ENCODE assay signal across 1 cellular context in genomic region chr11:559712-560304, GRCh38.
TF ChIP-seq lines count a peak whose summit lies in the region.

No MANE protein-coding gene starts in this region.

TF ChIP-seq in IMR-90, 13 proteins besides CTCF, POLR2A, EP300 and RAD21:
- TF ChIP-seq, protein P1, sequence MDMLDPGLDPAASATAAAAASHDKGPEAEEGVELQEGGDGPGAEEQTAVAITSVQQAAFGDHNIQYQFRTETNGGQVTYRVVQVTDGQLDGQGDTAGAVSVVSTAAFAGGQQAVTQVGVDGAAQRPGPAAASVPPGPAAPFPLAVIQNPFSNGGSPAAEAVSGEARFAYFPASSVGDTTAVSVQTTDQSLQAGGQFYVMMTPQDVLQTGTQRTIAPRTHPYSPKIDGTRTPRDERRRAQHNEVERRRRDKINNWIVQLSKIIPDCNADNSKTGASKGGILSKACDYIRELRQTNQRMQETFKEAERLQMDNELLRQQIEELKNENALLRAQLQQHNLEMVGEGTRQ (IDR thresholded peaks at IDR 0.05; ENCODE audit: low read depth, low read length) = no peak
- TF ChIP-seq RFX5 (IDR thresholded peaks at IDR 0.05; ENCODE audit: low read depth, low read length) (no peak), FOS (IDR thresholded peaks at IDR 0.05; ENCODE audit: low read depth, low read length) (no peak), NFE2L2 (IDR thresholded peaks at IDR 0.05; ENCODE audit: low read depth, low read length) (no peak), MXI1 (IDR thresholded peaks at IDR 0.05; ENCODE audit: borderline replicate concordance, low read depth, low read length) (no peak), SMC3 (IDR thresholded peaks at IDR 0.05; ENCODE audit: low read depth, low read length) (no peak)
